Comparison of ENCODE assay signal across 8 cellular contexts in the genomic region with DNA sequence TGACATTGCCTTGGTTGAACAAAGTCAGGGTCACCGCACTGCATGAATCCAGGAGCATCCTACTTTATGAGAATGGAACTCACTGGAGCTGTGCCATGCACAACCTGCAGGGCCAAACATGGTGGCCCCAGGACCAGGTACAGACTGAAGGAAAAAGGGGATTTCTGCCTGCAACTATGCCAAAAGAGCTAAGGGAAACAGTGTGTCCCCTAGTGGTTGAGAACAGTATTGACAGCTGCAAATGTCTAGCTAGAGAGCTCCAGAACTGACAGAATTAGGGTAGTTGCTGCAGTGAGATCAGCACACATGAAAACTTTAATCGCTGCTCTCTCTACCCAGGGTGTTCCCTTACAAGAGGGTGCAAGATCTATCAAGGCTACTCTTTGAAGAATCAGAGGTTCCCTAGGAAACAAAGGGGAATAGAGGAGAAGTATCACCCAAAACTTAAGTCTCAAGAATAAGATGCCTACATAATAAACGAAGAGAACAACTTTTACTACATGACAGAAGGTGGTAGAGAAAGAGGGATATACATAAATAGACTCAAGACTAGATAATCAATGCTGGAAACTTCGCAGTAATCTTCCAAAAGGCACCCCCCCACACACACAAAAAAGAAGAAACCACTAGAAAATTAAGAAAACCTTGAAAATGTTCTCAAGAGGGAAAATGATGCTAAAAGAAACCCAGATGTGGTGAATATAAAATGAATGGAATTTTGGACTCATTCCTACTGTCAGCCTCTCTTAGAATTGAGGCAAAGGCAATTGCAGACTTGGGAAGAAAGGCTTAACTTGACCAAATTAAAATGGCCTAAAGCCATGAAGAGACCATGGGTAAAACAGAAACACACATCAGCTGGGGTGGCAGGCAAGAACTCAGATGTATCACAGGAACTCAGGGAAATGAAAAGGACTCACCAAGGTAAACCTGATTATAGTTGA. TPM values are rescaled to one million over a fixed set of nuclear protein-coding genes. Genes with fewer than 3 reads are reported as not detected.
DNase-seq lines count a peak whose midpoint lies in the region; ATAC-seq, FAIRE-seq and TF ChIP-seq lines count a peak whose summit lies in the region.

No MANE protein-coding gene starts in this region.

- H3K27me3 Mint-ChIP-seq in MCF 10A (ENCODE audit: insufficient read depth, unreplicated experiment) (no peaks in the 10 kb centered on the region), memory B cell (no peaks in the 10 kb centered on the region)

- POLR2A ChIA-PET in MCF 10A (lab: Yijun Ruan, JAX), result no interaction called here

- peak; percentile 82 for TF ChIP-seq CTCF in MCF 10A (IDR thresholded peaks at IDR 0.05; ENCODE audit: unreplicated experiment)

- peak; percentile 93 for FAIRE-seq in H54 (lab: Jason Lieb, UNC)

- intact Hi-C loops in MCF 10A (cut with micrococcal nuclease), result loop anchor here (1.0 kb wide), 1 partner anchor 46 kb away; no protein-coding TSS in a partner anchor

- CTCF ChIA-PET in MCF 10A (lab: Yijun Ruan, JAX), result interaction anchor here (0.5 to 2.7 kb wide), 29 partner anchors 8 to 110 kb away, joined by 3 to 12 read pairs (median 4); no protein-coding TSS in a partner anchor

- no peak for TF ChIP-seq POLR2A in H54 (IDR thresholded peaks at IDR 0.05; ENCODE audit: low read depth, low read length)

- H3K36me3 Mint-ChIP-seq in MCF 10A (ENCODE audit: insufficient read depth, unreplicated experiment), result no peaks in the 10 kb centered on the region
- H3K36me3 Mint-ChIP-seq in memory B cell, result peaks cover 14% of the 10 kb centered on the region

- no peaks in the 10 kb centered on the region for H3K9me3 Mint-ChIP-seq in MCF 10A (ENCODE audit: unreplicated experiment)
- no peaks in the 10 kb centered on the region for H3K9me3 Mint-ChIP-seq in memory B cell

- no peaks in the 10 kb centered on the region for H3K4me1 Mint-ChIP-seq in MCF 10A (ENCODE audit: insufficient read depth, unreplicated experiment)
- peaks cover 9% of the 10 kb centered on the region for H3K4me1 Mint-ChIP-seq in memory B cell

- peak; percentile 20 to 51 for DNase-seq in NCI-H2081 (lab: John Stamatoyannopoulos, UW)
- DNase-seq in NCI-H2081 treated with DMSO at 0.1 percent for 48 hours (lab: John Stamatoyannopoulos, UW), result no peak
- DNase-seq in H54 (ENCODE audit: insufficient read length, low spot score), result peak; percentile 30
- DNase-seq in NCI-H82 treated with DMSO at 0.1 percent for 48 hours (lab: John Stamatoyannopoulos, UW; ENCODE audit: unreplicated experiment), result peak; percentile 43
- peak; percentile 60 for DNase-seq in MCF 10A (ENCODE audit: unreplicated experiment)
- no peak for DNase-seq in memory B cell (ENCODE audit: low spot score in 2 of 2)
- DNase-seq in retina, result no peak
- DNase-seq in ecto neural progenitor cell (ENCODE audit: low spot score), result no peak

- peak; percentile 55 for ATAC-seq in memory B cell (ENCODE audit: low read depth)

- no peak overlapping the region for H3K27ac Mint-ChIP-seq in MCF 10A (ENCODE audit: low read depth, unreplicated experiment)
- H3K27ac Mint-ChIP-seq in memory B cell, result no peak overlapping the region

- BruUV-seq in MCF 10A (replicated peaks; lab: Mats Ljungman, UMichigan), result no TSS peak

- H3K4me3 Mint-ChIP-seq in MCF 10A (ENCODE audit: unreplicated experiment), result no peak overlapping the region
- H3K4me3 Mint-ChIP-seq in memory B cell, result no peak overlapping the region

RNA-seq across cellular contexts. Expression of a gene that starts 43.7 kb away (rescaled TPM):
- not detected in 2 replicates for total RNA-seq in MCF 10A (2022)

RNA-seq across cellular contexts. Expression of a gene that starts 56.2 kb away (rescaled TPM):
- 7.5 and 11.5 TPM in 2 replicates for total RNA-seq in MCF 10A (2022)

Comparison
In these comparisons a context has a peak if more than half of its experiments do, and no peak if none do; other contexts are left out.
1. DNase-seq: peak in NCI-H2081 (2 of 2), H54 (single experiment), NCI-H82 treated with DMSO at 0.1 percent for 48 hours (single experiment) and MCF 10A (single experiment); none in NCI-H2081 treated with DMSO at 0.1 percent for 48 hours (single experiment), memory B cell (0 of 2), retina (single experiment) and ecto neural progenitor cell (single experiment).